ENCODE assay signal across 8 cellular contexts in the genomic region with DNA sequence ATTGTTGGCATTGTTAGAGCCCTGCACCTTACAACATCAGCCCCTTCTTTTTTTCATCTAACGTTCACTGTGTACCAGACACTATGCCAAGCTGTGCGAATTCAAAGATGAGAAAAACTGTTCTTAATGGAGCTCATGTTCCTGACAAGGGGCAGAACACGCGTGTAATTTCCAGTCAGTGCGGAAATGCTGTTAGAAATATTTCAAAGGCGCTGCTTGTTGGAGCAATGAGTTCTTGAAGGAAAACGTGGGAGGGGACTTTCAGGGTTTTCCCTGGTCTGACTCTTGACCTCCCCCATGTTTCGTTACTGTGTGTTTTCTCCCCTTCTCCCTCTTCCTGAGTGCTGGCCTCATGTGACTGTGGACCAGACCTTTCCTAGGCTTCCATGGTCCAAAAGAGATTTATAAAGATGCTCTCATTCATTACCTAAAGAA. TPM values are rescaled to one million over a fixed set of nuclear protein-coding genes. Genes with fewer than 3 reads are reported as not detected.
DNase-seq lines count a peak whose midpoint lies in the region; TF ChIP-seq lines count a peak whose summit lies in the region.

No MANE protein-coding gene starts in this region.

- no peaks in the 10 kb centered on the region for H3K9me3 ChIP-seq in A673 (ENCODE audit: low read depth, low read length, poor library complexity, severe bottlenecking)

- H3K4me1 Mint-ChIP-seq in HFFc6 (ENCODE audit: low read depth) = peaks cover 41% of the 10 kb centered on the region
- peaks cover 48% of the 10 kb centered on the region for H3K4me1 Mint-ChIP-seq in activated naive CD4-positive, alpha-beta T cell treated with anti-CD3 and anti-CD28 coated beads for 36 hours (ENCODE audit: low read depth)

- peak overlapping the region; percentile 100 for H3K27ac Mint-ChIP-seq in HFFc6
- peak overlapping the region; percentile 99 for H3K27ac Mint-ChIP-seq in activated naive CD4-positive, alpha-beta T cell treated with anti-CD3 and anti-CD28 coated beads for 36 hours

- H3K4me1 ChIP-seq in A673 (ENCODE audit: insufficient read depth, low read length, poor library complexity, severe bottlenecking) = peaks cover 17% of the 10 kb centered on the region

- H3K27ac ChIP-seq in A673 (ENCODE audit: low read depth, low read length, poor library complexity, severe bottlenecking) (peak overlapping the region; percentile 99), temporal lobe (ENCODE audit: low read depth, low read length) (peak overlapping the region; percentile 17)

- H3K27me3 ChIP-seq in A673 (replicated peaks; ENCODE audit: insufficient read depth, low read depth, low read length, poor library complexity) = no peaks in the 10 kb centered on the region

- H3K36me3 Mint-ChIP-seq in HFFc6 (ENCODE audit: low read depth) = peaks cover 16% of the 10 kb centered on the region
- peaks cover 54% of the 10 kb centered on the region for H3K36me3 Mint-ChIP-seq in activated naive CD4-positive, alpha-beta T cell treated with anti-CD3 and anti-CD28 coated beads for 36 hours (ENCODE audit: low read depth)

- peaks cover 9% of the 10 kb centered on the region for H3K27me3 Mint-ChIP-seq in HFFc6 (ENCODE audit: insufficient read depth)
- no peaks in the 10 kb centered on the region for H3K27me3 Mint-ChIP-seq in activated naive CD4-positive, alpha-beta T cell treated with anti-CD3 and anti-CD28 coated beads for 36 hours (ENCODE audit: low read depth)

- CTCF ChIA-PET in A673 (lab: Charles Lee) = interaction anchor here (0.6 to 1.0 kb wide), 2 partner anchors 16 to 22 kb away, joined by 3 read pairs; partner anchors contain the start of gene MOB1A
- CTCF ChIA-PET in activated naive CD4-positive, alpha-beta T cell treated with anti-CD3 and anti-CD28 coated beads for 36 hours (lab: Charles Lee) = interaction anchor here (0.6 to 3.2 kb wide), 7 partner anchors 16 to 378 kb away, joined by 3 to 13 read pairs (median 4); partner anchors contain the start of gene MOB1A

- TF ChIP-seq CTCF in A673 (conservative IDR thresholded peaks at IDR 0.05; ENCODE audit: low read depth, low read length) = no peak
- TF ChIP-seq CTCF in HFFc6 (IDR thresholded peaks at IDR 0.05) = no peak

- POLR2A ChIA-PET in A673 (lab: Charles Lee; ENCODE audit: low non-redundant PET) = interaction anchor here (0.6 to 1.6 kb wide), 4 partner anchors 21 to 371 kb away, joined by 4 to 13 read pairs (median 4); partner anchors contain the start of genes MOB1A and STAMBP

- peak overlapping the region; percentile 79 for H3K4me3 ChIP-seq in A673 (ENCODE audit: low read depth, low read length, poor library complexity, severe bottlenecking)

- peaks cover 36% of the 10 kb centered on the region for H3K36me3 ChIP-seq in A673 (ENCODE audit: insufficient read depth, low read length, poor library complexity, severe bottlenecking)

- DNase-seq in A673 (ENCODE audit: low spot score) (no peak), HFFc6 (no peak), islet precursor cell (peak; percentile 49), midbrain (lab: John Stamatoyannopoulos, UW) (no peak), putamen (ENCODE audit: low spot score) (no peak), COLO668 (lab: John Stamatoyannopoulos, UW; ENCODE audit: unreplicated experiment) (no peak)
- DNase-seq in activated naive CD4-positive, alpha-beta T cell treated with anti-CD3 and anti-CD28 coated beads for 36 hours = peak; percentile 72

- H3K4me3 Mint-ChIP-seq in HFFc6 = peak overlapping the region; percentile 95
- peak overlapping the region; percentile 97 for H3K4me3 Mint-ChIP-seq in activated naive CD4-positive, alpha-beta T cell treated with anti-CD3 and anti-CD28 coated beads for 36 hours

- H3K9me3 Mint-ChIP-seq in HFFc6 = no peaks in the 10 kb centered on the region
- no peaks in the 10 kb centered on the region for H3K9me3 Mint-ChIP-seq in activated naive CD4-positive, alpha-beta T cell treated with anti-CD3 and anti-CD28 coated beads for 36 hours

- TSS peak; percentile 35 for BruUV-seq in A673 (replicated peaks; lab: Mats Ljungman, UMichigan)

- intact Hi-C loops in A673 (cut with micrococcal nuclease; ENCODE audit: unreplicated experiment) = loop anchor here (2.0 kb wide), 1 partner anchor 21 kb away; the partner anchor contains the start of gene MOB1A
- intact Hi-C loops in activated naive CD4-positive, alpha-beta T cell treated with anti-CD3 and anti-CD28 coated beads for 36 hours (cut with micrococcal nuclease) = loop anchor here (1.0 to 5.0 kb wide), 4 partner anchors 53 to 259 kb away; partner anchors contain the start of genes BOLA3 and WBP1

RNA-seq across cellular contexts. Expression of gene MTHFD2, which starts 1.5 kb away (rescaled TPM):
- total RNA-seq in A673 (2021) (252 and 293 TPM in 2 replicates), temporal lobe (12.3 TPM)
- 10 to 100 TPM; 75.3 to 99.6 (median 85.1) TPM for total RNA-seq in HFFc6 (2021; fragmentation: NEBNext Ultra II Directional; extraction: Animal tissue kit (Norgen Biotek cat#: 25700))
- total RNA-seq in activated naive CD4-positive, alpha-beta T cell treated with anti-CD3 and anti-CD28 coated beads for 36 hours = 100 to 1,000 TPM; 683 to 692 TPM

RNA-seq across cellular contexts. Expression of gene MOB1A, which starts 21.2 kb away (rescaled TPM):
- total RNA-seq in A673 (2021) (110 and 116 TPM in 2 replicates), temporal lobe (26.8 TPM)
- 100 to 1,000 TPM in 5 of 6 experiments, 10 to 100 TPM in 1; 95.4 to 121 (median 112) TPM for total RNA-seq in HFFc6 (2021; fragmentation: NEBNext Ultra II Directional; extraction: Animal tissue kit (Norgen Biotek cat#: 25700))
- 100 to 1,000 TPM; 129 to 131 TPM for total RNA-seq in activated naive CD4-positive, alpha-beta T cell treated with anti-CD3 and anti-CD28 coated beads for 36 hours

RNA-seq across cellular contexts. Expression of gene BOLA3, which starts 52.2 kb away (rescaled TPM):
- total RNA-seq in A673 (2021) = 55.9 and 71.9 TPM in 2 replicates
- total RNA-seq in HFFc6 (2021; fragmentation: NEBNext Ultra II Directional; extraction: Animal tissue kit (Norgen Biotek cat#: 25700)) = 10 to 100 TPM; 71.6 to 92.5 (median 80.8) TPM
- 100 to 1,000 TPM; 103 to 112 TPM for total RNA-seq in activated naive CD4-positive, alpha-beta T cell treated with anti-CD3 and anti-CD28 coated beads for 36 hours
- total RNA-seq in temporal lobe = 19.7 TPM

Comparison
In these comparisons a context has a peak if more than half of its experiments do, and no peak if none do; other contexts are left out.
1. DNase-seq: peak in activated naive CD4-positive, alpha-beta T cell treated with anti-CD3 and anti-CD28 coated beads for 36 hours (single experiment) and islet precursor cell (single experiment); none in A673 (single experiment), HFFc6 (single experiment), midbrain (single experiment), putamen (single experiment) and COLO668 (single experiment).